In the genomic region with DNA sequence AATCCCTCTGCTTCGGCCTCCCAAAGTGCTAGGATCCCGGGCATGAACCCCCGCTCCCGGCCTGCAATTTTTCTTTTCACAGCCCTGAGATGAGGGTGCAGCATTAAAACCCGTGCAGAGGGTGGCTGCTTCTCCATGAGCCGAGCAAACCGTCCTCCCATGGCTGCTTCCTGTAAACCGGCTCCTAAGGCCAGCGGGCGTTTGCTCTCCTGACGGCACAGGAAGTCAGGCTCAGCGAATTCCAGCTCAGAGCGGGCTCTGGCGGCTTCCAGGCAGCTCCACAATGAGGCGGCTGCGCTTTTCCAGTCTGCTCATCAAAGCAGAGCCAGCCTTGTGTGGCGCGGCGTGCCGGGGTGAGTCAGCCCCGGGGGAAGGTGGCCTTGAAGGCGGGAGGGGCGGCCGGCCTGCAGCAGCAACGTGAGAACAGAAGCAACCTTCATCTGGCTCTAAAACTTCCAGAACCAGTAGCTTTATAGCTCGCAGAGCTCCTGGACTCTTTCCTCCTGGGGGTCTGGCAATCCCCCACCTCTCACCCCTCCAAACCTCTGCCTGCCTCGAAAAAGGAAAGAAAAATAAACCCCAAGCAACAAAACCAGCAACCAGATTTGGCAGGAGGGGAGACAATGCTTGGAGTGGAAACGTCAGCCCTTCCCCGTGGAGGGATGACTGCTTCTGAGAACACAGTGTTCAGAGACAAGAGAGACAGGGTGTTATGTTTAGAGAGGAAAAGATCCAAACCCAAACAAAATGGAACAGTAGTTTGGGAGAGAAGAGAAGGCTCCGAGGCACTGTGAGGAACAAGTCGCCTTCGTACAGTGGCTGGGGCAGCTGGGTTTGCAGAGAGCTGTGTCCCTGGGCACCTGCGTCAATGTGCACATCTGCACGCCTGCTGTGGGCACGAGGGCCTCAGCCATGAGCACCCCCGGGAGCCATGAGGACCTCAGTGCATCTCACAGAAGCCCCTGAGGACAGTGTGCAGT, we compare ENCODE assay signal across 8 cellular contexts.
DNase-seq lines count a peak whose midpoint lies in the region; ATAC-seq, FAIRE-seq and TF ChIP-seq lines count a peak whose summit lies in the region.

No MANE protein-coding gene starts in this region.

- ATAC-seq in HepG2 = peak; percentile 74

- H3K36me3 ChIP-seq in HepG2 (replicated peaks in 1 of 2; ENCODE audit: control insufficient read depth in 1 of 2, insufficient read depth in 2 of 2, low read length in 2 of 2) = no peaks in the 10 kb centered on the region
- no peaks in the 10 kb centered on the region for H3K36me3 ChIP-seq in MM.1S (replicated peaks; ENCODE audit: insufficient read depth, low read length)

- peak overlapping the region in 2 of 3 experiments; percentile 28 to 65; a peak in 4 of 6 replicates for H3K4me3 ChIP-seq in HepG2 (replicated peaks in 1 of 3; ENCODE audit: insufficient read depth in 1 of 3, low read depth in 2 of 3, low read length in 3 of 3)
- H3K4me3 ChIP-seq in MM.1S (ENCODE audit: low read length) = no peak overlapping the region

- H4K20me1 ChIP-seq in HepG2 (ENCODE audit: insufficient read depth, low read length) = no peaks in the 10 kb centered on the region
- no peaks in the 10 kb centered on the region for H4K20me1 ChIP-seq in MM.1S (ENCODE audit: insufficient read depth, low read length)

- intact Hi-C loops in dendritic cell treated with granulocyte-macrophage colony-stimulating factor and Interleukin-4, amounts not matched to agents 40 ng/mL and 50 ng/mL, for 4 days (cut with micrococcal nuclease) = no loop called here
- intact Hi-C loops in HepG2 (cut with micrococcal nuclease; ENCODE audit: unreplicated experiment) = loop anchor here (1.0 to 5.0 kb wide), 2 partner anchors 36 to 66 kb away; a partner anchor contains a TSS

- H3K4me1 Mint-ChIP-seq in dendritic cell treated with granulocyte-macrophage colony-stimulating factor and Interleukin-4, amounts not matched to agents 40 ng/mL and 50 ng/mL, for 4 days (ENCODE audit: low read depth) = peaks cover 53% of the 10 kb centered on the region

- in situ Hi-C loops in HepG2 (cut with HindIII; ENCODE audit: extremely low pct_ligation_motif_present, low pct_unique_long_range_greater_than_20kb) = loop anchor here (5.0 kb wide), 1 partner anchor 66 kb away; a partner anchor contains a TSS

- 12% methylated on average over 22 of the region's 36 CpGs for WGBS in HepG2 (ENCODE audit: low lambda C conversion rate)

- TF ChIP-seq CTCF in HepG2 (CRISPR knock-in tag; IDR thresholded peaks at IDR 0.05) (peak; percentile 73), MM.1S (IDR thresholded peaks at IDR 0.05; ENCODE audit: low read length) (no peak)

- TF ChIP-seq POLR2A in HepG2 (IDR thresholded peaks at IDR 0.05; ENCODE audit: insufficient read depth in 1 of 2, low read depth in 2 of 2, low read length in 2 of 2) = peak; percentile 45 to 77

- peak; percentile 89 for FAIRE-seq in HepG2 (lab: Jason Lieb, UNC)

- peak overlapping the region; percentile 50 for H3K4me3 Mint-ChIP-seq in dendritic cell treated with granulocyte-macrophage colony-stimulating factor and Interleukin-4, amounts not matched to agents 40 ng/mL and 50 ng/mL, for 4 days

- H3K36me3 Mint-ChIP-seq in dendritic cell treated with granulocyte-macrophage colony-stimulating factor and Interleukin-4, amounts not matched to agents 40 ng/mL and 50 ng/mL, for 4 days (ENCODE audit: low read depth) = no peaks in the 10 kb centered on the region

- H3F3A ChIP-seq in MM.1S (ENCODE audit: insufficient read depth, low read length) = no peaks in the 10 kb centered on the region

- H3K9me2 ChIP-seq in MM.1S (replicated peaks; ENCODE audit: insufficient read depth, low read length) = no peaks in the 10 kb centered on the region

- DNase-seq in 8988T = peak; percentile 58
- peak; percentile 29 for DNase-seq in GM19240 (ENCODE audit: insufficient read length, low spot score)
- DNase-seq in NCI-H446 (lab: John Stamatoyannopoulos, UW) = peak; percentile 61 to 92
- DNase-seq in activated CD4-positive, alpha-beta T cell treated with anti-CD3 and anti-CD28 coated beads, Interleukin-2, amount 50 U/mL, for 4 hours = peak; percentile 68 to 72
- DNase-seq in HepG2 (ENCODE audit: low spot score) = peak; percentile 94
- peak; percentile 77 for DNase-seq in stimulated activated CD4-positive, alpha-beta T cell treated with anti-CD3 and anti-CD28 coated beads, Interleukin-2, amount 100 ng/mL, for 24 hours
- DNase-seq in MM.1S = no peak

- H2AFZ ChIP-seq in HepG2 (ENCODE audit: low read length) (no peak overlapping the region), MM.1S (ENCODE audit: low read length) (no peak overlapping the region)

- peak; percentile 88 for TF ChIP-seq RAD21 in HepG2 (CRISPR knock-in tag; IDR thresholded peaks at IDR 0.05)

- BruUV-seq in HepG2 (replicated peaks; lab: Mats Ljungman, UMichigan) = TSS peak; percentile 48

- peaks cover 16% of the 10 kb centered on the region for H3K27me3 Mint-ChIP-seq in dendritic cell treated with granulocyte-macrophage colony-stimulating factor and Interleukin-4, amounts not matched to agents 40 ng/mL and 50 ng/mL, for 4 days

- H3K27me3 ChIP-seq in HepG2 (ENCODE audit: control insufficient read depth in 1 of 2, insufficient read depth in 2 of 2, low read length in 2 of 2) = no peaks in the 10 kb centered on the region
- H3K27me3 ChIP-seq in MM.1S (replicated peaks; ENCODE audit: insufficient read depth, low read length) = no peaks in the 10 kb centered on the region

- peak overlapping the region; percentile 77 for H3K27ac Mint-ChIP-seq in dendritic cell treated with granulocyte-macrophage colony-stimulating factor and Interleukin-4, amounts not matched to agents 40 ng/mL and 50 ng/mL, for 4 days

- H3K9ac ChIP-seq in HepG2 (ENCODE audit: insufficient read depth, low read depth, low read length) = peak overlapping the region; percentile 71
- no peak overlapping the region for H3K9ac ChIP-seq in MM.1S (ENCODE audit: low read length)

- CTCF ChIA-PET in HepG2 (lab: Yijun Ruan, JAX; ENCODE audit: low intra/inter-chr PET ratio, low total read pairs) = interaction anchor here (1.7 kb wide), 1 partner anchor 35 kb away, joined by 3 read pairs; no protein-coding TSS in a partner anchor

- H3K4me2 ChIP-seq in HepG2 (ENCODE audit: low read depth, low read length) (peak overlapping the region; percentile 89), MM.1S (ENCODE audit: low read depth, low read length) (no peak overlapping the region)

- H3K9me3 ChIP-seq in HepG2 (ENCODE audit: low read length) (no peaks in the 10 kb centered on the region), MM.1S (replicated peaks; ENCODE audit: insufficient read depth, low read length) (no peaks in the 10 kb centered on the region)

- POLR2A ChIA-PET in HepG2 (lab: Yijun Ruan, JAX) = interaction anchor here (0.9 to 7.9 kb wide), 18 partner anchors 10 to 151 kb away, joined by 3 to 199 read pairs (median 7); a partner anchor contains a TSS

- no peaks in the 10 kb centered on the region for H3K79me2 ChIP-seq in HepG2 (ENCODE audit: insufficient read depth, low read length)
- no peaks in the 10 kb centered on the region for H3K79me2 ChIP-seq in MM.1S (ENCODE audit: low read length)

- peak in 1 of 2 experiments; percentile 78; a peak in 3 of 4 replicates for TF ChIP-seq EP300 in HepG2 (IDR thresholded peaks at IDR 0.05; ENCODE audit: low read depth in 2 of 2, low read length in 2 of 2)
- peak; percentile 82 for TF ChIP-seq EP300 in HepG2 (CRISPR knock-in tag; IDR thresholded peaks at IDR 0.05; ENCODE audit: borderline replicate concordance)

- H3K9me3 Mint-ChIP-seq in dendritic cell treated with granulocyte-macrophage colony-stimulating factor and Interleukin-4, amounts not matched to agents 40 ng/mL and 50 ng/mL, for 4 days = no peaks in the 10 kb centered on the region

- H3K27ac ChIP-seq in HepG2 (ENCODE audit: extremely low read length, insufficient read depth, low read length) (peak overlapping the region; percentile 98), MM.1S (ENCODE audit: low read length) (no peak overlapping the region)

- H3K4me1 ChIP-seq in HepG2 (ENCODE audit: insufficient read depth, low read length) (peaks cover 81% of the 10 kb centered on the region), MM.1S (ENCODE audit: low read length) (no peaks in the 10 kb centered on the region)

TF ChIP-seq in HepG2, 621 proteins besides CTCF, POLR2A, EP300 and RAD21 (continues in another document):
- TF ChIP-seq, protein P1, sequence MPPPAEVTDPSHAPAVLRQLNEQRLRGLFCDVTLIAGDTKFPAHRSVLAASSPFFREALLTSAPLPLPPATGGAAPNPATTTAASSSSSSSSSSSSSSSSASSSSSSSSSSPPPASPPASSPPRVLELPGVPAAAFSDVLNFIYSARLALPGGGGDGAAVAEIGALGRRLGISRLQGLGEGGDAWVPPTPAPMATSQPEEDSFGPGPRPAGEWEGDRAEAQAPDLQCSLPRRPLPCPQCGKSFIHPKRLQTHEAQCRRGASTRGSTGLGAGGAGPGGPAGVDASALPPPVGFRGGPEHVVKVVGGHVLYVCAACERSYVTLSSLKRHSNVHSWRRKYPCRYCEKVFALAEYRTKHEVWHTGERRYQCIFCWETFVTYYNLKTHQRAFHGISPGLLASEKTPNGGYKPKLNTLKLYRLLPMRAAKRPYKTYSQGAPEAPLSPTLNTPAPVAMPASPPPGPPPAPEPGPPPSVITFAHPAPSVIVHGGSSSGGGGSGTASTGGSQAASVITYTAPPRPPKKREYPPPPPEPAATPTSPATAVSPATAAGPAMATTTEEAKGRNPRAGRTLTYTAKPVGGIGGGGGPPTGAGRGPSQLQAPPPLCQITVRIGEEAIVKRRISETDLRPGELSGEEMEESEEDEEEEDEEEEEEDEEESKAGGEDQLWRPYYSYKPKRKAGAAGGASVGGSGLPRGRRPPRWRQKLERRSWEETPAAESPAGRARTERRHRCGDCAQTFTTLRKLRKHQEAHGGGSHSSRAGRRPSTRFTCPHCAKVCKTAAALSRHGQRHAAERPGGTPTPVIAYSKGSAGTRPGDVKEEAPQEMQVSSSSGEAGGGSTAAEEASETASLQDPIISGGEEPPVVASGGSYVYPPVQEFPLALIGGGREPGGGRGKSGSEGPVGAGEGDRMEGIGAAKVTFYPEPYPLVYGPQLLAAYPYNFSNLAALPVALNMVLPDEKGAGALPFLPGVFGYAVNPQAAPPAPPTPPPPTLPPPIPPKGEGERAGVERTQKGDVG (CRISPR knock-in tag; IDR thresholded peaks at IDR 0.05; ENCODE audit: borderline replicate concordance) = 0 out of 2 replicates have a peak, but pooled peaks have one; percentile 29
- TF ChIP-seq NKX3-1 (CRISPR knock-in tag; IDR thresholded peaks at IDR 0.05) (no peak), ZNF607 (CRISPR knock-in tag; IDR thresholded peaks at IDR 0.05; ENCODE audit: borderline replicate concordance) (peak; percentile 46), YEATS2 (CRISPR knock-in tag; IDR thresholded peaks at IDR 0.05; ENCODE audit: borderline replicate concordance) (peak; percentile 60; the same call in 1 of the 2 replicates), HOXA7 (CRISPR knock-in tag; IDR thresholded peaks at IDR 0.05) (no peak), ZSCAN22 (CRISPR knock-in tag; IDR thresholded peaks at IDR 0.05) (no peak), ZNF552 (CRISPR knock-in tag; IDR thresholded peaks at IDR 0.05; ENCODE audit: borderline replicate concordance) (no peak), SIN3A (IDR thresholded peaks at IDR 0.05; ENCODE audit: borderline replicate concordance, low read depth, low read length) (no peak)
